Comparison of ENCODE assay signal across 18 cellular contexts in the genomic region with DNA sequence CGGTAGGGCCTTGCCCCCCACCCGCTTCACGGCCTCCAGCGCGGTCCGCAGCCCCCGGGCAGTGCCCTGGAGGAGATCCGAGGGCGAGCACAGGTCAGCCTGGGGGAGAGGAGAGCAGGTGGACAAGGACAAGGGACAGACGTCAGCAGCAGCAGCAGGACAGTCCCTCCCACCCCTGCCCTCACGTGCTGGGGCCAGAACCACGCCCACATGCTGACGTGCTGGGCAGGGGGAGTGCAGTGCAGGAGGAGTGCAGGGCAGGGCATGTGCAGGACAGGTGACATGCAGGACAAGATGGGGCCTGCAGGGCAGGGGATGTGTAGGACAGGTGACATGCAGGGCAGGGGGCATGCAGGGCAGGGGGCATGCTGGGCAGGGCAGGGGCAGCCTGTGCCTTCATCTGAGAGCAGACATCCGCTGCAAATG. TPM values are rescaled to one million over a fixed set of nuclear protein-coding genes. Genes with fewer than 3 reads are reported as not detected.
DNase-seq lines count a peak whose midpoint lies in the region; ATAC-seq and TF ChIP-seq lines count a peak whose summit lies in the region.
"Had no signal": no experiment of that assay in that cellular context is flagged by ENCODE, and none has a peak within 500 bp of the region (broad histone marks: within the 10 kb centered on the region; RNA-seq: fewer than 3 reads in every experiment).

No MANE protein-coding gene starts in this region.

- no peak overlapping the region for H3K4me2 ChIP-seq in neuronal stem cell (ENCODE audit: insufficient read depth, low read length, poor library complexity, severe bottlenecking)

- no CpG with 5 or more reads among the region's 14 CpGs for WGBS in neuronal stem cell (ENCODE audit: extremely low coverage in 2 of 2, insufficient read length in 2 of 2, insufficient replicate concordance in 1 of 2), 2 donors

- H2BK15ac ChIP-seq in neuronal stem cell (ENCODE audit: low read length), result no peak overlapping the region

- peak; percentile 4 for ATAC-seq in esophagus mucosa

- no peak overlapping the region for H4K8ac ChIP-seq in neuronal stem cell (ENCODE audit: low read depth, low read length)

- TF ChIP-seq CTCF in Caco-2 (IDR thresholded peaks at IDR 0.05; ENCODE audit: insufficient read depth in 1 of 2, low read depth in 1 of 2, low read length in 1 of 2, severe bottlenecking in 1 of 2, unreplicated experiment in 1 of 2) (no peak), GM10266 (IDR thresholded peaks at IDR 0.05; ENCODE audit: control insufficient read depth, insufficient read depth, low read depth, missing control alignments) (no peak)

- TF ChIP-seq EP300 in Ishikawa (IDR thresholded peaks at IDR 0.05; ENCODE audit: borderline replicate concordance), result no peak

- H3K9me3 ChIP-seq in Caco-2, result no peaks in the 10 kb centered on the region
- no peaks in the 10 kb centered on the region for H3K9me3 ChIP-seq in neuronal stem cell (replicated peaks in 1 of 2; ENCODE audit: control insufficient read depth in 2 of 2, insufficient read depth in 1 of 2, low read depth in 1 of 2, low read length in 2 of 2)

- peak overlapping the region; percentile 25 for H3K27ac Mint-ChIP-seq in Caco-2 (ENCODE audit: unreplicated experiment)
- H3K27ac Mint-ChIP-seq: IgD-negative memory B cell had no signal

- peaks cover 87% of the 10 kb centered on the region for H3K36me3 Mint-ChIP-seq in Caco-2 (ENCODE audit: insufficient read depth, unreplicated experiment)

- peak overlapping the region; percentile 56 for H3K14ac ChIP-seq in neuronal stem cell (ENCODE audit: low read length)

- peaks cover 2% of the 10 kb centered on the region for H3K79me1 ChIP-seq in neuronal stem cell (ENCODE audit: low read depth, low read length)

- H4K91ac ChIP-seq in neuronal stem cell (ENCODE audit: low read depth, low read length, poor library complexity), result no peak overlapping the region

- no peak overlapping the region for H2BK120ac ChIP-seq in neuronal stem cell (ENCODE audit: low read depth, low read length)

- POLR2A ChIA-PET in Caco-2 (lab: Charles Lee), result no interaction called here

- H3K4me1 Mint-ChIP-seq in Caco-2 (ENCODE audit: low read depth, unreplicated experiment), result peaks cover 8% of the 10 kb centered on the region

- H3K4me3 Mint-ChIP-seq in Caco-2 (ENCODE audit: unreplicated experiment), result no peak overlapping the region

- intact Hi-C loops in Caco-2 (cut with micrococcal nuclease; ENCODE audit: unreplicated experiment), result no loop called here

- peak overlapping the region; percentile 98 for H3K23ac ChIP-seq in neuronal stem cell (ENCODE audit: low read depth, low read length, poor library complexity)

- H3K4me3 ChIP-seq in Caco-2 (ENCODE audit: low read depth, low read length) (no peak overlapping the region), neuronal stem cell (ENCODE audit: low read length in 2 of 2) (no peak overlapping the region)

- DNase-seq in Caco-2, result peak in 1 of 2 experiments; percentile 44
- no peak for DNase-seq in neuronal stem cell (ENCODE audit: low spot score)
- DNase-seq in NCI-H128 (lab: John Stamatoyannopoulos, UW; ENCODE audit: unreplicated experiment), result no peak
- no peak for DNase-seq in GM10266 (ENCODE audit: extremely low spot score)
- no peak for DNase-seq in NCI-H226
- DNase-seq in activated CD4-positive, CD25-positive, alpha-beta regulatory T cell (lab: John Stamatoyannopoulos, UW), result no peak
- DNase-seq: AML-193, Calu3, DMS79 treated with DMSO at 0.1 percent for 48 hours, GF-D8, NCI-H1694, NCI-H446, NCI-H774, SIG-M5 had no signal

- H2AK5ac ChIP-seq in neuronal stem cell (ENCODE audit: low read depth, low read length), result no peak overlapping the region

- no peak overlapping the region for H3K4ac ChIP-seq in neuronal stem cell (ENCODE audit: low read length)

- CTCF ChIA-PET in Caco-2 (lab: Charles Lee), result no interaction called here

- H3K4me1 ChIP-seq in Caco-2 (peaks cover 25% of the 10 kb centered on the region), neuronal stem cell (ENCODE audit: control insufficient read depth in 2 of 2, insufficient read depth in 1 of 2, low read depth in 1 of 2, low read length in 2 of 2) (peaks cover 18% of the 10 kb centered on the region in 2 donors)

- no peak overlapping the region for H2BK5ac ChIP-seq in neuronal stem cell (ENCODE audit: low read length)

- TF ChIP-seq RAD21 in Ishikawa (IDR thresholded peaks at IDR 0.05; ENCODE audit: low read depth), result no peak

- H3K9me3 Mint-ChIP-seq in Caco-2 (ENCODE audit: unreplicated experiment), result no peaks in the 10 kb centered on the region
- H3K9me3 Mint-ChIP-seq: IgD-negative memory B cell had no signal

- no peak overlapping the region for H3K27ac ChIP-seq in neuronal stem cell (replicated peaks; ENCODE audit: low read length)

- BruUV-seq in Caco-2 (replicated peaks; lab: Mats Ljungman, UMichigan), result no TSS peak

- H3K27me3 Mint-ChIP-seq in Caco-2 (ENCODE audit: insufficient read depth, unreplicated experiment), result no peaks in the 10 kb centered on the region
- H3K27me3 Mint-ChIP-seq: IgD-negative memory B cell had no signal

- H2AFZ ChIP-seq in neuronal stem cell (ENCODE audit: low read length), result no peak overlapping the region

- H2BK12ac ChIP-seq in neuronal stem cell (ENCODE audit: low read length), result peak overlapping the region; percentile 58

- no peak overlapping the region for H3K18ac ChIP-seq in neuronal stem cell (ENCODE audit: low read length)

- no peaks in the 10 kb centered on the region for H3K27me3 ChIP-seq in Caco-2 (replicated peaks; ENCODE audit: control insufficient read depth, insufficient read depth, low read length)
- H3K27me3 ChIP-seq in neuronal stem cell (ENCODE audit: control insufficient read depth in 3 of 3, insufficient read depth in 3 of 3, low read depth in 1 of 3, low read length in 3 of 3), result peaks cover 0 to 10% (median 0%) of the 10 kb centered on the region in 3 experiments

- peak overlapping the region; percentile 50 for H3K9ac ChIP-seq in neuronal stem cell (ENCODE audit: low read depth, low read length, poor library complexity)

- H3K36me3 ChIP-seq in Caco-2 (ENCODE audit: control insufficient read depth, insufficient read depth, low read length) (peaks cover 4% of the 10 kb centered on the region), neuronal stem cell (replicated peaks in 1 of 2; ENCODE audit: control insufficient read depth in 2 of 2, insufficient read depth in 2 of 2, low read length in 2 of 2) (peaks cover 29 to 47% of the 10 kb centered on the region in 2 donors)

TF ChIP-seq in Ishikawa, 13 proteins besides CTCF, POLR2A, EP300 and RAD21:
- TF ChIP-seq, protein P1, sequence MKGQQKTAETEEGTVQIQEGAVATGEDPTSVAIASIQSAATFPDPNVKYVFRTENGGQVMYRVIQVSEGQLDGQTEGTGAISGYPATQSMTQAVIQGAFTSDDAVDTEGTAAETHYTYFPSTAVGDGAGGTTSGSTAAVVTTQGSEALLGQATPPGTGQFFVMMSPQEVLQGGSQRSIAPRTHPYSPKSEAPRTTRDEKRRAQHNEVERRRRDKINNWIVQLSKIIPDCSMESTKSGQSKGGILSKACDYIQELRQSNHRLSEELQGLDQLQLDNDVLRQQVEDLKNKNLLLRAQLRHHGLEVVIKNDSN (IDR thresholded peaks at IDR 0.05), result peak; percentile 89
- TF ChIP-seq, protein P2, sequence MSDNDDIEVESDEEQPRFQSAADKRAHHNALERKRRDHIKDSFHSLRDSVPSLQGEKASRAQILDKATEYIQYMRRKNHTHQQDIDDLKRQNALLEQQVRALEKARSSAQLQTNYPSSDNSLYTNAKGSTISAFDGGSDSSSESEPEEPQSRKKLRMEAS (IDR thresholded peaks at IDR 0.05), result peak; percentile 39; the same call in 1 of the 2 replicates
- TF ChIP-seq EGR1 (IDR thresholded peaks at IDR 0.05) (no peak), YY1 (IDR thresholded peaks at IDR 0.05; ENCODE audit: low read depth) (no peak), NFIC (IDR thresholded peaks at IDR 0.05) (no peak), TAF1 (IDR thresholded peaks at IDR 0.05; ENCODE audit: low read depth) (no peak), ZBTB7A (IDR thresholded peaks at IDR 0.05; ENCODE audit: low read depth) (no peak)

RNA-seq across cellular contexts. Expression of gene SAP25, which starts 1.5 kb away (rescaled TPM):
- total RNA-seq in Caco-2 (2022) (1.9 and 2.0 TPM in 2 replicates), esophagus mucosa (0.32 TPM)
- 4.0 TPM for polyA plus RNA-seq in neuronal stem cell (2013, experiment 1 of 2)
- 3.4 TPM for polyA plus RNA-seq in neuronal stem cell (2013, experiment 2 of 2)
- total RNA-seq: H4 had no signal

RNA-seq across cellular contexts. Expression of gene LRCH4, which starts 10.7 kb away (rescaled TPM):
- total RNA-seq in Caco-2 (2022), result 69.5 and 71.4 TPM in 2 replicates
- total RNA-seq in esophagus mucosa, result 19.3 TPM
- polyA plus RNA-seq in neuronal stem cell (2013, experiment 1 of 2), result 30.1 TPM
- 28.3 TPM for polyA plus RNA-seq in neuronal stem cell (2013, experiment 2 of 2)

RNA-seq across cellular contexts. Expression of gene FBXO24, which starts 10.9 kb away (rescaled TPM):
- 1.4 and 1.5 TPM in 2 replicates for total RNA-seq in Caco-2 (2022)
- 0.32 TPM for total RNA-seq in esophagus mucosa
- 1.2 TPM for polyA plus RNA-seq in neuronal stem cell (2013, experiment 1 of 2)
- polyA plus RNA-seq in neuronal stem cell (2013, experiment 2 of 2), result 1.1 TPM

RNA-seq across cellular contexts. Expression of gene PCOLCE, which starts 26.9 kb away (rescaled TPM):
- total RNA-seq in Caco-2 (2022) (10.4 and 12.9 TPM in 2 replicates), esophagus mucosa (5.2 TPM)
- 24.7 TPM for polyA plus RNA-seq in neuronal stem cell (2013, experiment 1 of 2)
- polyA plus RNA-seq in neuronal stem cell (2013, experiment 2 of 2), result 24.4 TPM

RNA-seq across cellular contexts. Expression of gene AGFG2, which starts 36.2 kb away (rescaled TPM):
- total RNA-seq in Caco-2 (2022), result 58.5 and 60.7 TPM in 2 replicates
- 19.5 TPM for total RNA-seq in esophagus mucosa
- polyA plus RNA-seq in neuronal stem cell (2013, experiment 1 of 2), result 3.2 TPM
- polyA plus RNA-seq in neuronal stem cell (2013, experiment 2 of 2), result 4.6 TPM
